Comparison of ENCODE assay signal across 7 cellular contexts in the genomic region with DNA sequence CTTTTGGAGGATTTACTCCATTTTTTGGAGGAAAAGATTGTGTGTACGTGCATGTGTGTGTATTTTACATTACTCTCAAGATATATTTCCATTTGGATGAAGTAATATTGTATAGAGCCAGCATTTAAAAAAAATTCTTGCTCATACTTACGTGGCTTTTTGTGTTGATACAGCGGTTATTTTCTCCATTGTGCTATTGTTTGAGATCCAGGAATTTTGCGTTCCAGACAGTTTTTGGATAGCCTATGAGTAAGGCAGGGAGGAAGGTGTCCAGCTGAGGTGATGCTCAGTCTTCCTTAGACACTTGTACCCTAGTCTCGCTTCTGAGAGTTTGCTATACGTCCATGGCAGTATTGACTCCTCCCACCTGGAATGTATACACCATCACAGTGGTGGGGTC.
"Had no signal": no experiment of that assay in that cellular context is flagged by ENCODE, and none has a peak within 500 bp of the region (broad histone marks: within the 10 kb centered on the region; RNA-seq: fewer than 3 reads in every experiment).

No MANE protein-coding gene starts in this region.

- H3K4me3 ChIP-seq: K562 had no signal

- H3K4me1 Mint-ChIP-seq: IgD-negative memory B cell had no signal

- H3K4me3 Mint-ChIP-seq: IgD-negative memory B cell had no signal

- FAIRE-seq: HepG2, HTR-8/SVneo, K562 had no signal

- DNase-seq: IMR-90, KBM-7 had no signal

- ATAC-seq: HepG2, K562 had no signal

- H3K27ac ChIP-seq: HL-60 had no signal
